3 cellular contexts compared by ENCODE assay signal in genomic region chr12:95228617-95229016, GRCh38.
TF ChIP-seq lines count a peak whose summit lies in the region.

No MANE protein-coding gene starts in this region.

TF ChIP-seq in A549, 52 proteins besides CTCF, POLR2A, EP300 and RAD21:
- TF ChIP-seq TFCP2L1 (CRISPR knock-in tag; IDR thresholded peaks at IDR 0.05) (no peak), FOSL2 (IDR thresholded peaks at IDR 0.05) (no peak), FOSL2 (CRISPR knock-in tag; IDR thresholded peaks at IDR 0.05) (no peak), CEBPB (IDR thresholded peaks at IDR 0.05) (no peak)

TF ChIP-seq in IMR-90, 13 proteins besides CTCF, POLR2A, EP300 and RAD21:
- TF ChIP-seq MXI1 (IDR thresholded peaks at IDR 0.05; ENCODE audit: borderline replicate concordance, low read depth, low read length), result no peak

TF ChIP-seq in K562, 482 proteins besides CTCF, POLR2A, EP300 and RAD21:
- TF ChIP-seq TEAD2 (tag; IDR thresholded peaks at IDR 0.05) (no peak), ZNF121 (CRISPR knock-in tag; conservative IDR thresholded peaks at IDR 0.05) (peak; percentile 51)
